Comparison of ENCODE assay signal across 8 cellular contexts in the genomic region with DNA sequence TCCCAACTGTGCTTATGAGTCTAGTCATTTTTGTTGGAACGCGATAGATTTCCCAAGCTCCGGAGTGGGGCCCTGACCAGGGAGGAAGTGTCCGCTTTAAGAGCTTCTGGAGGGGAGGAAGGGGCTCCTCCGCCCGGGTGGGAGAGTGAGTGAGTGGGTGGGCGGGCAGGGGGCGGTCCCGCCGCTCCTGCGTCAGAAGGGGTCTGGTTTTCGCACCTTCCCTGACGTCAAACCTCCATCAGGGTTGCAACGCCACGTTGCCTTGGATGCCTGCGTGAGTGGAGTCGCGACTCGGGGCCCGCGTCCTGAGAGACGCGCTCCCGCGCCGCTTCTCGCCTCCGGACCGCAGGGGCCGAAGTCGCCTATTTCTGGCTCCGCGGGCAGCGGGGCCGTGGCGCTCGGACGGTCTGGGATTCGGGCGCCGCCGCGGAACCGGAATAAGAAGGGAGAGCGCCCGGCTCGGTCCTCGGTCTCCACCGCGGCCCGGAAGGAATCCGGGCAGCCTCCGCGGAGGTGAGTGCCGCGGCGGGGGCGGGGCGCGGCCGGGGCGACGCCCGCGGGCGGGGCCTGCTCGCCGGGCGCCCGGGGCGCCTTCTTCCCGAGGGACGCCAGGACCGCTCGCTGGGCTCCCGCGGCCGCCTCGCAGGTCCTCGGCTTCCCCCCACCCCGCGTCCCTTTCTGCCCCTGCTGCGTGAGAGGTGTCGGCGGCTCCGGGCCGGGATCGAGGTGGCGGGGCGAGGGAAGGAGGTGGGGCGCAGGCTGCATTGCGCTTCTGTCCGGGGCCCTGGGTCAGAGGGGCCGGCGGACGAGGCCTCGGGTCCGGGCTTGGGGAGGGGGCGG. TPM values are rescaled to one million over a fixed set of nuclear protein-coding genes. Genes with fewer than 3 reads are reported as not detected.
DNase-seq lines count a peak whose midpoint lies in the region; ATAC-seq and TF ChIP-seq lines count a peak whose summit lies in the region.

A gene (plus strand): TSS at position 230 of the 840 bp plus-strand sequence. CDS start 7,187 bp downstream, outside the sequence.

- no peak for TF ChIP-seq CTCF in brain microvascular endothelial cell (IDR thresholded peaks at IDR 0.05; ENCODE audit: low read depth, low read length, missing control alignments)

- H3K9me3 ChIP-seq in iPS-20b (ENCODE audit: insufficient read depth, low read depth, low read length) (no peaks in the 10 kb centered on the region), skeletal muscle tissue (ENCODE audit: control insufficient read depth in 3 of 3, low read length in 3 of 3) (no peaks in the 10 kb centered on the region)

- H3K27ac ChIP-seq in brain microvascular endothelial cell (peak within 1 kb of the TSS; percentile 86), iPS-20b (ENCODE audit: low read length) (no peak within 1 kb of the TSS), skeletal muscle tissue (ENCODE audit: low read depth, low read length) (peak within 1 kb of the TSS; percentile 64)

- H3K27me3 ChIP-seq in brain microvascular endothelial cell (replicated peaks) (peaks cover 22% of the 10 kb centered on the region), iPS-20b (ENCODE audit: insufficient read depth, low read length) (peaks cover 19% of the 10 kb centered on the region), skeletal muscle tissue (ENCODE audit: control insufficient read depth in 3 of 3, insufficient read depth in 3 of 3, low read length in 3 of 3) (peaks cover 14 to 33% (median 24%) of the 10 kb centered on the region in 3 donors)

- no peaks in the 10 kb centered on the region for H3K36me3 ChIP-seq in brain microvascular endothelial cell (replicated peaks)
- no peaks in the 10 kb centered on the region for H3K36me3 ChIP-seq in iPS-20b (ENCODE audit: insufficient read depth, low read depth, low read length)
- H3K36me3 ChIP-seq in skeletal muscle tissue (ENCODE audit: control insufficient read depth in 3 of 3, insufficient read depth in 3 of 3, low read length in 3 of 3): no peaks in the 10 kb centered on the region

- H3K9me3 Mint-ChIP-seq in T-helper 2 cell treated with Interferon-gamma antibody and Interleukin-4, amounts not matched to agents 5 μg/mL and 100 μg/mL, for 36 hours: no peaks in the 10 kb centered on the region

- peak; percentile 81 for ATAC-seq in GM21367 (IDR thresholded peaks at IDR 0.05; ENCODE audit: unreplicated experiment)

- H3K27me3 Mint-ChIP-seq in T-helper 2 cell treated with Interferon-gamma antibody and Interleukin-4, amounts not matched to agents 5 μg/mL and 100 μg/mL, for 36 hours (ENCODE audit: low read depth): peaks cover 70% of the 10 kb centered on the region

- in situ Hi-C loops in brain microvascular endothelial cell (cut with HindIII; ENCODE audit: low pct_ligation_motif_present, low sequenced_read_pairs): no loop called here

- peak within 1 kb of the TSS; percentile 90 for H3K4me3 Mint-ChIP-seq in T-helper 2 cell treated with Interferon-gamma antibody and Interleukin-4, amounts not matched to agents 5 μg/mL and 100 μg/mL, for 36 hours

- H3K4me3 ChIP-seq in brain microvascular endothelial cell (ENCODE audit: low read depth, low read length) (peak within 1 kb of the TSS; percentile 67), iPS-20b (ENCODE audit: low read length) (peak within 1 kb of the TSS; percentile 80), skeletal muscle tissue (ENCODE audit: low read length in 3 of 3) (peak within 1 kb of the TSS; percentile 65 to 74 (median 66))

- peaks cover 1% of the 10 kb centered on the region for H3K36me3 Mint-ChIP-seq in T-helper 2 cell treated with Interferon-gamma antibody and Interleukin-4, amounts not matched to agents 5 μg/mL and 100 μg/mL, for 36 hours (ENCODE audit: low read depth)

- DNase-seq in EH (ENCODE audit: low read depth) (peak; percentile 60), HT1080 (ENCODE audit: low read depth) (peak; percentile 26), brain microvascular endothelial cell (peak; percentile 48)
- DNase-seq in T-helper 2 cell treated with Interferon-gamma antibody and Interleukin-4, amounts not matched to agents 5 μg/mL and 100 μg/mL, for 36 hours (ENCODE audit: low spot score): peak; percentile 53
- no peak for DNase-seq in NK-92 treated with Interleukin-12 subunit alpha and Interleukin-12 subunit beta, amount 100 ng/mL, for 24 hours (lab: John Stamatoyannopoulos, UW)

- H3K9ac ChIP-seq in iPS-20b (ENCODE audit: low read depth, low read length) (peak within 1 kb of the TSS; percentile 67), skeletal muscle tissue (ENCODE audit: low read depth in 1 of 3, low read length in 3 of 3) (peak within 1 kb of the TSS; percentile 66 to 85 (median 79))

- H3K27ac Mint-ChIP-seq in T-helper 2 cell treated with Interferon-gamma antibody and Interleukin-4, amounts not matched to agents 5 μg/mL and 100 μg/mL, for 36 hours: peak within 1 kb of the TSS; percentile 91

- H3K4me1 Mint-ChIP-seq in T-helper 2 cell treated with Interferon-gamma antibody and Interleukin-4, amounts not matched to agents 5 μg/mL and 100 μg/mL, for 36 hours (ENCODE audit: low read depth): peaks cover 19% of the 10 kb centered on the region

- H3K4me1 ChIP-seq in iPS-20b (ENCODE audit: insufficient read depth, low read length) (peaks cover 22% of the 10 kb centered on the region), skeletal muscle tissue (ENCODE audit: control insufficient read depth in 3 of 3, insufficient read depth in 3 of 3, low read length in 3 of 3) (no peaks in the 10 kb centered on the region)

RNA-seq across cellular contexts. Expression of the gene that starts here (rescaled TPM):
- total RNA-seq in HT1080 (2014; rRNA removed; shearing (Covaris generic)): 5.0 and 5.3 TPM in 2 replicates
- 2.6 and 3.5 TPM in 2 replicates for polyA plus RNA-seq in HT1080 (2015; cell fraction: cytosol; rRNA removed)
- polyA plus RNA-seq in HT1080 (2015; cell fraction: nucleus; rRNA removed): 13.3 and 13.9 TPM in 2 replicates
- total RNA-seq in skeletal muscle tissue: 12.0 TPM
